ENCODE assay signal across 22 cellular contexts in the genomic region with DNA sequence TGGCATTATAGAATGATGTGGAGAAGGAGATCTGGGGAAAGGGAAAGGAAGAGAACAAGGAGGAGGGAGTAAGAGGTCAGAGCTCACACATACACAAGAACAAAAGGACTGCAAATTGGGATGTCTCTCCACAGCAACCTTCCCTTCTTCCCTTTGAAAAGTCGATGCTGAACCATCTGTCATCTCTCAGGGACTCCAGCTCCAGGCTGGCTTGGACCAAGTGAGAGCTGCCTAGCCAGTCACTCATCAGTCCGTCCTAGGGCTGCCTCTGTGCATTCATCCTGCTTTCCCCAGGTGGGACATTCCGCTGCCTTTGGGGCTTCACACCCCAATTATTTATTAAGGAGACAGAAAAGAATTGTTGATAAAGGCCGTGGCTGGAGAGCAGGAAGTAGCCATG.
"Had no signal": no experiment of that assay in that cellular context is flagged by ENCODE, and none has a peak within 500 bp of the region (broad histone marks: within the 10 kb centered on the region; RNA-seq: fewer than 3 reads in every experiment).

No MANE protein-coding gene starts in this region.

- H3K4me1 ChIP-seq: esophagus squamous epithelium, vagina had no signal

- H3K4me3 ChIP-seq: esophagus squamous epithelium, hepatocyte, lower lobe of right lung, spleen, tibial nerve, vagina had no signal

- H3K27me3 ChIP-seq: brain microvascular endothelial cell, esophagus squamous epithelium, hepatocyte, spleen, tibial nerve, vagina had no signal

- H3K9me3 ChIP-seq: esophagus squamous epithelium, lower lobe of right lung, spleen, tibial nerve, vagina had no signal

- H3K36me3 ChIP-seq: brain microvascular endothelial cell, esophagus squamous epithelium, lower lobe of right lung, spleen, tibial nerve, vagina had no signal

- DNase-seq: activated CD4-positive, alpha-beta T cell treated with anti-CD3 and anti-CD28 coated beads, Interleukin-2, amount 10 ng/mL, durations not matched to agents 24 days and 14 days; activated CD8-positive, alpha-beta T cell treated with anti-CD3 and anti-CD28 coated beads for 36 hours; activated naive CD4-positive, alpha-beta T cell treated with anti-CD3 and anti-CD28 coated beads, Interleukin-2, amount 10 ng/mL, durations not matched to agents 7 days and 5 days; activated naive CD8-positive, alpha-beta T cell treated with anti-CD3 and anti-CD28 coated beads, Interleukin-2, amount 50 U/mL, for 24 hours; activated T-cell treated with anti-CD3 and anti-CD28 coated beads, Interleukin-2, amount 50 U/mL, for 4 hours; anterior cingulate cortex; brain microvascular endothelial cell; central memory CD4-positive, alpha-beta T cell; effector memory CD4-positive, alpha-beta T cell; esophagus squamous epithelium; left cardiac atrium; lower lobe of right lung; naive thymus-derived CD8-positive, alpha-beta T cell; nucleus accumbens; spleen; stimulated activated CD4-positive, alpha-beta T cell treated with anti-CD3 and anti-CD28 coated beads, Interleukin-4, amount 100 ng/mL, for 4 hours; stimulated activated naive B cell treated with anti-CD40 and anti-IgM and Interleukin-4, amounts not matched to agents 10 μg/mL and 1 μg/mL and 100 μg/mL, for 72 hours; T-helper 1 cell; T-helper 9 cell had no signal

- H2AFZ ChIP-seq: hepatocyte had no signal

- H3K27ac ChIP-seq: brain microvascular endothelial cell, esophagus squamous epithelium, hepatocyte, lower lobe of right lung, spleen, tibial nerve, vagina had no signal

- H3K4me2 ChIP-seq: hepatocyte had no signal

- ATAC-seq: activated CD8-positive, alpha-beta T cell treated with anti-CD3 and anti-CD28 coated beads for 36 hours; activated naive CD8-positive, alpha-beta T cell treated with anti-CD3 and anti-CD28 coated beads, Interleukin-2, amount 50 U/mL, for 24 hours; activated T-cell treated with anti-CD3 and anti-CD28 coated beads, Interleukin-2, amount 50 U/mL, for 4 hours; left cardiac atrium; lower lobe of right lung; naive thymus-derived CD8-positive, alpha-beta T cell; stimulated activated naive B cell treated with anti-CD40 and anti-IgM and Interleukin-4, amounts not matched to agents 10 μg/mL and 1 μg/mL and 100 μg/mL, for 72 hours had no signal
